In genomic region chr1:104987210-104987609, GRCh38 we compare ENCODE assay signal across 13 cellular contexts.
DNase-seq lines count a peak whose midpoint lies in the region; ATAC-seq, FAIRE-seq and TF ChIP-seq lines count a peak whose summit lies in the region.
"Had no signal": no experiment of that assay in that cellular context is flagged by ENCODE, and none has a peak within 500 bp of the region (broad histone marks: within the 10 kb centered on the region; RNA-seq: fewer than 3 reads in every experiment).

No MANE protein-coding gene starts in this region.

- no peak for TF ChIP-seq POLR2A in thyroid gland (IDR thresholded peaks at IDR 0.05)

- H3K27me3 ChIP-seq in thyroid gland, result no peaks in the 10 kb centered on the region

- H3K36me3 ChIP-seq in kidney (ENCODE audit: control insufficient read depth in 1 of 2, insufficient read depth in 2 of 2, low read length in 2 of 2) (no peaks in the 10 kb centered on the region), thyroid gland (no peaks in the 10 kb centered on the region)

- POLR2A ChIA-PET in HEK293T (lab: Yijun Ruan, JAX), result no interaction called here

- H3K9ac ChIP-seq in kidney (ENCODE audit: low read length in 2 of 2), result no peak overlapping the region

- peak; percentile 98 for ATAC-seq in GM19438 (IDR thresholded peaks at IDR 0.05; ENCODE audit: low read depth, unreplicated experiment)
- ATAC-seq in HG02763 (IDR thresholded peaks at IDR 0.05; ENCODE audit: unreplicated experiment), result peak; percentile 90
- peak; percentile 83 for ATAC-seq in HG03457 (IDR thresholded peaks at IDR 0.05; ENCODE audit: unreplicated experiment)
- ATAC-seq: activated CD4-positive, alpha-beta T cell treated with anti-CD3 and anti-CD28 coated beads for 36 hours; SK-N-SH treated with all-trans-retinoic acid at 6 μM for 48 hours had no signal

- H3K9me3 ChIP-seq in kidney (ENCODE audit: control insufficient read depth in 1 of 2, low read length in 2 of 2) (peaks cover 0 to 5% of the 10 kb centered on the region in 2 donors), thyroid gland (no peaks in the 10 kb centered on the region)

- DNase-seq in GM13976 (ENCODE audit: low spot score) (peak; percentile 17), kidney (no peak), thyroid gland (no peak), HEK293T (ENCODE audit: extremely low spot score) (no peak), glomerular visceral epithelial cell (ENCODE audit: extremely low spot score) (no peak)
- DNase-seq: activated CD4-positive, alpha-beta T cell treated with anti-CD3 and anti-CD28 coated beads for 36 hours; activated naive CD8-positive, alpha-beta T cell treated with anti-CD3 and anti-CD28 coated beads for 36 hours had no signal

- TF ChIP-seq CTCF in GM13976 (IDR thresholded peaks at IDR 0.05; ENCODE audit: borderline replicate concordance, control extremely low read depth, extremely low read depth, insufficient read depth, missing control alignments) (no peak), kidney (IDR thresholded peaks at IDR 0.05; ENCODE audit: borderline replicate concordance, extremely low read depth, insufficient read depth) (no peak), thyroid gland (IDR thresholded peaks at IDR 0.05) (no peak)

- H3K4me3 ChIP-seq in kidney (ENCODE audit: low read length in 2 of 2) (no peak overlapping the region), thyroid gland (replicated peaks in 1 of 3) (no peak overlapping the region)

- FAIRE-seq in kidney (lab: Jason Lieb, UNC), result no peak
- FAIRE-seq: colon, keratinocyte had no signal

- no peaks in the 10 kb centered on the region for H3K4me1 ChIP-seq in kidney (ENCODE audit: control insufficient read depth in 1 of 2, insufficient read depth in 1 of 2, low read depth in 1 of 2, low read length in 2 of 2)
- no peaks in the 10 kb centered on the region for H3K4me1 ChIP-seq in thyroid gland

- H3K27ac ChIP-seq in kidney (ENCODE audit: low read depth in 2 of 2, low read length in 2 of 2), result no peak overlapping the region
- no peak overlapping the region for H3K27ac ChIP-seq in thyroid gland

- CTCF ChIA-PET in HEK293T (lab: Yijun Ruan, JAX), result no interaction called here

- WGBS in thyroid gland, 2 donors, result 85% methylated on average over 1 of the region's 1 CpG

- in situ Hi-C loops in GM13976 (cut with MboI; ENCODE audit: low sequenced_read_pairs, unreplicated experiment), result no loop called here

- intact Hi-C loops in kidney (cut with DNase I) (no loop called here), thyroid gland (cut with DNase I) (no loop called here)

TF ChIP-seq in HEK293T, 16 proteins besides CTCF, POLR2A, EP300 and RAD21:
- TF ChIP-seq L3MBTL2 (conservative IDR thresholded peaks at IDR 0.05) (no peak), FOXA1 (IDR thresholded peaks at IDR 0.05) (no peak), HDGF (IDR thresholded peaks at IDR 0.05; ENCODE audit: borderline replicate concordance) (no peak), FOXM1 (IDR thresholded peaks at IDR 0.05; ENCODE audit: borderline replicate concordance) (no peak), SUZ12 (IDR thresholded peaks at IDR 0.05) (no peak), FOXK2 (IDR thresholded peaks at IDR 0.05) (no peak), LEF1 (IDR thresholded peaks at IDR 0.05; ENCODE audit: borderline replicate concordance) (no peak), ARNT (IDR thresholded peaks at IDR 0.05) (no peak), NFRKB (IDR thresholded peaks at IDR 0.05) (no peak), ELF4 (IDR thresholded peaks at IDR 0.05) (no peak), ZNF384 (IDR thresholded peaks at IDR 0.05) (no peak), CTBP1 (IDR thresholded peaks at IDR 0.05; ENCODE audit: borderline replicate concordance) (no peak), BHLHE40 (IDR thresholded peaks at IDR 0.05; ENCODE audit: borderline replicate concordance) (no peak), TARDBP (IDR thresholded peaks at IDR 0.05) (no peak), SP1 (IDR thresholded peaks at IDR 0.05) (no peak)
- TF ChIP-seq, protein P1, sequence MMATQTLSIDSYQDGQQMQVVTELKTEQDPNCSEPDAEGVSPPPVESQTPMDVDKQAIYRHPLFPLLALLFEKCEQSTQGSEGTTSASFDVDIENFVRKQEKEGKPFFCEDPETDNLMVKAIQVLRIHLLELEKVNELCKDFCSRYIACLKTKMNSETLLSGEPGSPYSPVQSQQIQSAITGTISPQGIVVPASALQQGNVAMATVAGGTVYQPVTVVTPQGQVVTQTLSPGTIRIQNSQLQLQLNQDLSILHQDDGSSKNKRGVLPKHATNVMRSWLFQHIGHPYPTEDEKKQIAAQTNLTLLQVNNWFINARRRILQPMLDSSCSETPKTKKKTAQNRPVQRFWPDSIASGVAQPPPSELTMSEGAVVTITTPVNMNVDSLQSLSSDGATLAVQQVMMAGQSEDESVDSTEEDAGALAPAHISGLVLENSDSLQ (IDR thresholded peaks at IDR 0.05), result no peak
